ENCODE assay signal across 7 cellular contexts in the genomic region with DNA sequence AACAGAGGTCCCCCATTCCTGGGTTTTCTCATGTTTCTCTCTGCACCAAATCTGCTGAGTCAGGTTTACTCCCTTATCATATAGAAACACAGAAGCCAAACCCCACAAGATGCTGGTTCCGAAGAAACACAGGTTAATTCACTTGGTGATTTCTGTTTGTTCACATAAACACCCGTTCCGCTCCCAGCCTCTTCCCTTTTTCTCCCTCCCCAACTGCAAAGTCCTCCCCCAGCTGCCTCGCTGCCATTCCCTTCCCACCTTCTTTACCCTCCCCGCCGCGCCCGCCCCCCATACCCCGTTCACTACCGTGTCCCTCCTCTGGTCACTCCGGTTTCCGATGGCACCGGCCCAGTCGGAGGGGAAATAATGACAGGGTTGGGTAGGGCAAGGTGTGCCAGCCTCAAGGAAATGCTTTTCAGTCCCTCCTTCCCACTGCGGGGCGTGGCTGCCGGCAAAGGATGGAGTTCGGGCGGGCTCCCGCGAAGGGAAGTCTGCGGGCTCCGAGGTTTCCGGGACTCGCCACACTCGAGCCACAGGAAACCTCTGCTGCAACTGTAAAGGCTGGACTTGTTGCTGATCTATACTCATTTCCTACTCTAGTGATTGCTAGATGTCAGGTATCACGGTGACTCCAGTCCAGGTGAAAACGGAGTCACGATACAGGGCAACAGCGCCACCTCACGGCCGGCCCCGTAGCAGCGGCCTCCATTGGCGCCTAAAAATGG. TPM values are rescaled to one million over a fixed set of nuclear protein-coding genes. Genes with fewer than 3 reads are reported as not detected.
A peak's percentile ranks its signal among the peaks of the same experiment; 100 is the strongest.
DNase-seq lines count a peak whose midpoint lies in the region; ATAC-seq and TF ChIP-seq lines count a peak whose summit lies in the region.

A gene with protein sequence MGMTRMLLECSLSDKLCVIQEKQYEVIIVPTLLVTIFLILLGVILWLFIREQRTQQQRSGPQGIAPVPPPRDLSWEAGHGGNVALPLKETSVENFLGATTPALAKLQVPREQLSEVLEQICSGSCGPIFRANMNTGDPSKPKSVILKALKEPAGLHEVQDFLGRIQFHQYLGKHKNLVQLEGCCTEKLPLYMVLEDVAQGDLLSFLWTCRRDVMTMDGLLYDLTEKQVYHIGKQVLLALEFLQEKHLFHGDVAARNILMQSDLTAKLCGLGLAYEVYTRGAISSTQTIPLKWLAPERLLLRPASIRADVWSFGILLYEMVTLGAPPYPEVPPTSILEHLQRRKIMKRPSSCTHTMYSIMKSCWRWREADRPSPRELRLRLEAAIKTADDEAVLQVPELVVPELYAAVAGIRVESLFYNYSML (minus strand): TSS at position 393 of the 725 bp plus-strand sequence. CDS start 39,434 bp downstream, outside the sequence.

- peak within 1 kb of the TSS; percentile 44 to 71 (median 60) for H3K4me3 ChIP-seq in esophagus squamous epithelium

- ATAC-seq in GM18498 (IDR thresholded peaks at IDR 0.05; ENCODE audit: unreplicated experiment) (peak; percentile 76), HG03432 (IDR thresholded peaks at IDR 0.05; ENCODE audit: unreplicated experiment) (peak; percentile 67), naive B cell (ENCODE audit: low read depth in 2 of 2) (peak; percentile 66 to 69)

- peak within 1 kb of the TSS; percentile 70 to 90 (median 84) for H3K4me3 Mint-ChIP-seq in naive B cell

- peaks cover 0 to 4% (median 2%) of the 10 kb centered on the region in 7 donors for H3K9me3 Mint-ChIP-seq in naive B cell

- peaks cover 22 to 42% (median 33%) of the 10 kb centered on the region in 3 donors for H3K4me1 Mint-ChIP-seq in naive B cell

- no peaks in the 10 kb centered on the region for H3K36me3 ChIP-seq in esophagus squamous epithelium

- H3K27me3 Mint-ChIP-seq in naive B cell: peaks cover 9 to 28% (median 26%) of the 10 kb centered on the region in 3 donors

- H3K27ac ChIP-seq in esophagus squamous epithelium: peak within 1 kb of the TSS; percentile 82 to 90 (median 89)

- H3K27me3 ChIP-seq in esophagus squamous epithelium: peaks cover 0 to 19% (median 0%) of the 10 kb centered on the region in 4 donors

- H3K36me3 Mint-ChIP-seq in naive B cell: no peaks in the 10 kb centered on the region

- TF ChIP-seq CTCF in esophagus squamous epithelium (IDR thresholded peaks at IDR 0.05): peak; percentile 74 to 98 (median 88)

- peak within 1 kb of the TSS in 5 of 6 donors; percentile 8 to 88 (median 85) for H3K27ac Mint-ChIP-seq in naive B cell

- intact Hi-C loops in esophagus squamous epithelium (cut with DNase I): loop anchor here (10.0 kb wide), 2 partner anchors 81 to 429 kb away; no protein-coding TSS in a partner anchor

- peak; percentile 55 to 58 for DNase-seq in NOMO-1 (lab: John Stamatoyannopoulos, UW; ENCODE audit: unreplicated experiment in 2 of 2)
- peak; percentile 71 for DNase-seq in activated T-cell treated with anti-CD3 and anti-CD28 coated beads for 48 hours (ENCODE audit: low read depth)
- DNase-seq in esophagus squamous epithelium (lab: John Stamatoyannopoulos, UW): no peak
- DNase-seq in naive B cell: peak; percentile 52
- peak; percentile 33 to 49 for DNase-seq in stimulated activated CD8-positive, alpha-beta memory T cell treated with anti-CD3 and anti-CD28 coated beads, Interleukin-7, amount 100 ng/mL, for 4 hours (ENCODE audit: low read depth in 2 of 2)

- 2 to 3% methylated on average over 11 to 35 of the region's 35 CpGs for WGBS in esophagus squamous epithelium, 2 donors

- H3K9me3 ChIP-seq in esophagus squamous epithelium: no peaks in the 10 kb centered on the region

- H3K4me1 ChIP-seq in esophagus squamous epithelium: peaks cover 0 to 24% (median 6%) of the 10 kb centered on the region in 3 donors

- TF ChIP-seq POLR2A in esophagus squamous epithelium (IDR thresholded peaks at IDR 0.05): no peak

RNA-seq across cellular contexts. Expression of the gene that starts here (rescaled TPM):
- total RNA-seq in esophagus squamous epithelium: 10 to 100 TPM in 1 of 4 donors, 1 to 10 TPM in 3; 3.4 to 11.7 (median 8.2) TPM
- polyA plus RNA-seq in naive B cell (ENCODE audit: low read depth in 6 of 6): not detected

Comparison
In these comparisons a context has a peak if more than half of its experiments do, and no peak if none do; other contexts are left out.
1. Peak in DNase-seq and ATAC-seq in naive B cell; RNA of the gene not detected or under 1 TPM.